Comparison of ENCODE assay signal across 12 cellular contexts in the genomic region with DNA sequence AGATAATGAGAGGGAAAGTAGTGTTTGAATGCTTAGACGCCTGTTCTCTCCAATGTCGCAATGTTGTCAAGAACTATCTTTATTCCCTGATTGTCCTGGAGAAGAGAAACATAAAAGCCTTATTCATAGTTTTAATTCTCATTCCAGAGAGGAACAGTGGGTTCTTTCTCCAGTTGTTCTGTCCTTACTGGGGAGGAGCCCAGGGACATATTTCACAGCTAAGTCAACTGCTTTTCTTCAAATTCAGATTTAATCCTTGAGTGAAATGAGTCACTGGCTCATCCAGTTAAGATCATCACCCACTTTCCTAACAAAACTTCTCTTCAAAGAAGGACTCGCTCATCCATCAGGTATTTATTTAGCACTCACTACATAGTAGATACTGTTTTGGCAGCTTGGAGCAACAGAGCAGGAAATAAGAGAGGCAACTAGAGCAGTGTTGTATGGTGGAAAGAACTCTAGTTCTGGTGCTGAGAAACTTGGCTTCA.
DNase-seq lines count a peak whose midpoint lies in the region; ATAC-seq and TF ChIP-seq lines count a peak whose summit lies in the region.
"Had no signal": no experiment of that assay in that cellular context is flagged by ENCODE, and none has a peak within 500 bp of the region (broad histone marks: within the 10 kb centered on the region; RNA-seq: fewer than 3 reads in every experiment).

No MANE protein-coding gene starts in this region.

- DNase-seq in HFFc6 (peak; percentile 94), mammary epithelial cell (peak; percentile 92), inferior parietal cortex (ENCODE audit: extremely low spot score) (peak; percentile 41), stomach (no peak), substantia nigra (lab: John Stamatoyannopoulos, UW) (no peak), occipital lobe (lab: John Stamatoyannopoulos, UW) (no peak), NCI-H1105 (lab: John Stamatoyannopoulos, UW) (no peak)
- DNase-seq: activated T-cell treated with anti-CD3 and anti-CD28 coated beads, Interleukin-2, amount 50 U/mL, for 72 hours; naive thymus-derived CD4-positive, alpha-beta T cell; NCI-H1930; T-helper 17 cell had no signal

- H3K4me3 Mint-ChIP-seq in HFFc6: peak overlapping the region; percentile 62
- H3K4me3 Mint-ChIP-seq: activated T-cell treated with anti-CD3 and anti-CD28 coated beads, Interleukin-2, amount 50 U/mL, for 72 hours; naive thymus-derived CD4-positive, alpha-beta T cell; T-helper 17 cell had no signal

- peak overlapping the region; percentile 69 for H3K4me2 ChIP-seq in mammary epithelial cell (ENCODE audit: insufficient read depth, low read depth, low read length)

- intact Hi-C loops in mammary epithelial cell (cut with micrococcal nuclease): loop anchor here (5.0 kb wide), 1 partner anchor 51 kb away; no protein-coding TSS in a partner anchor
- intact Hi-C loops in stomach (cut with DNase I; ENCODE audit: low total_unique reads): no loop called here

- no TSS peak for BruUV-seq in mammary epithelial cell (replicated peaks; lab: Mats Ljungman, UMichigan)

- TF ChIP-seq EP300 in stomach (IDR thresholded peaks at IDR 0.05): no peak

- WGBS in mammary epithelial cell (ENCODE audit: low coverage, missing lambda C conversion rate): 0% methylated on average over 3 of the region's 3 CpGs
- WGBS in stomach, 5 donors: 59 to 81% (median 72%) methylated on average over 3 of the region's 3 CpGs

- H3K4me1 ChIP-seq in mammary epithelial cell (ENCODE audit: insufficient read depth, low read length) (peaks cover 39% of the 10 kb centered on the region), stomach (peaks cover 0 to 13% (median 3%) of the 10 kb centered on the region in 4 donors)

- H3K4me3 ChIP-seq in mammary epithelial cell (replicated peaks in 1 of 3; ENCODE audit: insufficient read depth in 1 of 3, low read depth in 2 of 3, low read length in 3 of 3) (no peak overlapping the region), stomach (no peak overlapping the region)

- in situ Hi-C loops in mammary epithelial cell (cut with MboI; ENCODE audit: low sequenced_read_pairs in 2 of 2): no loop called here

- no peaks in the 10 kb centered on the region for H3K79me2 ChIP-seq in mammary epithelial cell (ENCODE audit: insufficient read depth, low read length)

- peak overlapping the region; percentile 94 for H3K27ac ChIP-seq in mammary epithelial cell (ENCODE audit: insufficient read depth, low read depth, low read length)
- peak overlapping the region in 4 of 5 donors; percentile 53 to 75 (median 66) for H3K27ac ChIP-seq in stomach
- no peak overlapping the region for H3K27ac ChIP-seq in substantia nigra (ENCODE audit: low read depth, low read length, poor library complexity, severe bottlenecking)

- peak overlapping the region; percentile 52 for H3K9ac ChIP-seq in mammary epithelial cell (ENCODE audit: insufficient read depth, low read length)

- no peaks in the 10 kb centered on the region for H4K20me1 ChIP-seq in mammary epithelial cell (ENCODE audit: insufficient read depth, low read length)

- H3K36me3 ChIP-seq in mammary epithelial cell (ENCODE audit: insufficient read depth, low read length) (no peaks in the 10 kb centered on the region), stomach (no peaks in the 10 kb centered on the region)

- H3K9me3 Mint-ChIP-seq in HFFc6: no peaks in the 10 kb centered on the region

- no peak for TF ChIP-seq CTCF in HFFc6 (IDR thresholded peaks at IDR 0.05)
- TF ChIP-seq CTCF in mammary epithelial cell (conservative IDR thresholded peaks at IDR 0.05 in 1 of 2, IDR thresholded peaks at IDR 0.05 in 1 of 2; ENCODE audit: extremely low read depth in 1 of 2, insufficient read depth in 1 of 2, low read depth in 1 of 2, low read length in 2 of 2): no peak
- TF ChIP-seq CTCF in stomach (IDR thresholded peaks at IDR 0.05): no peak

- dilution Hi-C loops in mammary epithelial cell (cut with HindIII; ENCODE audit: low sequenced_read_pairs): no loop called here

- H3K4me1 Mint-ChIP-seq in HFFc6 (ENCODE audit: low read depth): peaks cover 52% of the 10 kb centered on the region
- H3K4me1 Mint-ChIP-seq: naive thymus-derived CD4-positive, alpha-beta T cell; T-helper 17 cell had no signal

- H3K27me3 Mint-ChIP-seq in HFFc6 (ENCODE audit: insufficient read depth): peaks cover 3% of the 10 kb centered on the region; the same call in 1 of the 2 replicates

- H2AFZ ChIP-seq in mammary epithelial cell (ENCODE audit: low read depth, low read length): peak overlapping the region; percentile 82

- H3K36me3 Mint-ChIP-seq in HFFc6 (ENCODE audit: low read depth): peaks cover 5% of the 10 kb centered on the region; the same call in 1 of the 2 replicates
- H3K36me3 Mint-ChIP-seq: naive thymus-derived CD4-positive, alpha-beta T cell had no signal

- H3K27me3 ChIP-seq in mammary epithelial cell (ENCODE audit: insufficient read depth, low read length) (no peaks in the 10 kb centered on the region), stomach (no peaks in the 10 kb centered on the region)

- no peak for ATAC-seq in GM21529 (IDR thresholded peaks at IDR 0.05; ENCODE audit: unreplicated experiment)
- ATAC-seq: activated T-cell treated with anti-CD3 and anti-CD28 coated beads, Interleukin-2, amount 50 U/mL, for 72 hours; naive thymus-derived CD4-positive, alpha-beta T cell; T-helper 17 cell had no signal

- H3K27ac Mint-ChIP-seq in HFFc6: peak overlapping the region; percentile 84
- H3K27ac Mint-ChIP-seq: activated T-cell treated with anti-CD3 and anti-CD28 coated beads, Interleukin-2, amount 50 U/mL, for 72 hours; naive thymus-derived CD4-positive, alpha-beta T cell; T-helper 17 cell had no signal

- H3K9me3 ChIP-seq in mammary epithelial cell (replicated peaks; ENCODE audit: insufficient read depth, low read length): no peaks in the 10 kb centered on the region
- no peaks in the 10 kb centered on the region for H3K9me3 ChIP-seq in stomach

- CTCF ChIA-PET in mammary epithelial cell (lab: Charles Lee; ENCODE audit: low non-redundant PET): no interaction called here

- TF ChIP-seq POLR2A in stomach (IDR thresholded peaks at IDR 0.05): no peak

Comparison
In these comparisons a context has a peak if more than half of its experiments do, and no peak if none do; other contexts are left out.
1. DNase-seq: peak in HFFc6 (single experiment), mammary epithelial cell (single experiment) and inferior parietal cortex (single experiment); none in stomach (single experiment), substantia nigra (0 of 49), occipital lobe (single experiment) and NCI-H1105 (single experiment).